9 cellular contexts compared by ENCODE assay signal in the genomic region with DNA sequence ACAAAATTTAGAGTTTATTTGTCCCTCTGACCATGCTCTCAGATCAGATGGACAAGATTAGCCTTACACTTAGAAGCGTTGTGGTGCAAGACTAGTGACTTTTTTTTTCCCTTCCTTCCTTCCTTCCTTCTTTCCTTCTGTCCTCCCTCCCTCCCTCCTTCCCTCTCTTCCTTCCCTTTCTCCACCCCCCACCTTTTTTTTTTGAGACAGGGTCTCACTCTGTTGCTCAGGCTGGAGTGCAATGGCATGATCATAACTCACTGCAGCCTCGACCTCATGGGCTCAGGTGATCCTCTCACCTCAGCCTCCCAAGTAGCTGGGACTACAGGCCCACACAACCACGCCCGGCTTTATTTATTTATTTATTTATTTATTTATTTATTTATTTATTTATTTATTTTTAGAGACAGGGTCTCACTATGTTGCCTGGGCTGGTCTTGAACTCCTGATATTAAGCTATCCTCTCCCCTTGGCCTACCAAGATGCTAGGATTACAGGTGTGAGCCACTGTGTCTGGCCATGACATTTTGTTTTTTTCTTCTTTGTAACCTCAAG. TPM values are rescaled to one million over a fixed set of nuclear protein-coding genes. Genes with fewer than 3 reads are reported as not detected.
DNase-seq lines count a peak whose midpoint lies in the region; ATAC-seq and TF ChIP-seq lines count a peak whose summit lies in the region.
"Not testable (repeated sequence)": the region's sequence is repeated elsewhere in the genome, so short reads cannot be mapped to it uniquely, and the experiment has no call there.
"Had no signal": no experiment of that assay in that cellular context is flagged by ENCODE, and none has a peak within 500 bp of the region (broad histone marks: within the 10 kb centered on the region; RNA-seq: fewer than 3 reads in every experiment).

No MANE protein-coding gene starts in this region.

- H3K9me3 Mint-ChIP-seq in CD4-positive, alpha-beta memory T cell; activated T-helper 2 cell treated with anti-CD3 and anti-CD28 coated beads, Interferon-gamma antibody, Interleukin-2, Interleukin-4, amounts not matched to agents 10 μg/mL and 5 μg/mL and 100 μg/mL, durations not matched to agents 14 hours and 24 hours and 36 hours; progenitor cell of endocrine pancreas (ENCODE audit: low read depth): not testable (repeated sequence)

- H3K36me3 ChIP-seq in CD4-positive, alpha-beta memory T cell (ENCODE audit: insufficient read depth, low read length); Peyer's patch; colonic mucosa; heart left ventricle; mesendoderm (ENCODE audit: control insufficient read depth, insufficient read depth, low read length); thymus (ENCODE audit: control insufficient read depth, insufficient read depth): not testable (repeated sequence)

- POLR2A ChIA-PET in CD4-positive, alpha-beta memory T cell (lab: Charles Lee; ENCODE audit: partially characterized antibody) = interaction anchor here (1.0 to 2.1 kb wide), 6 partner anchors 22 to 172 kb away, joined by 3 to 24 read pairs (median 4); partner anchors contain the start of genes BUD31, FAM200A, PDAP1 and ZKSCAN5

- not testable (repeated sequence) for H2BK15ac ChIP-seq in mesendoderm (replicated peaks; ENCODE audit: low read depth)

- not testable (repeated sequence) for H3K4me1 ChIP-seq in CD4-positive, alpha-beta memory T cell (ENCODE audit: insufficient read depth, low read length); Peyer's patch; colonic mucosa; mesendoderm (ENCODE audit: control insufficient read depth, low read depth, low read length); thymus (ENCODE audit: control insufficient read depth, insufficient read depth, low read length)
- peaks cover 0 to 19% (median 7%) of the 10 kb centered on the region in 12 donors for H3K4me1 ChIP-seq in heart left ventricle

- H3K23ac ChIP-seq in mesendoderm (ENCODE audit: low read length) = not testable (repeated sequence)

- H4K8ac ChIP-seq in mesendoderm (ENCODE audit: low read depth, low read length) = not testable (repeated sequence)

- not testable (repeated sequence) for DNase-seq in CD4-positive, alpha-beta memory T cell; Peyer's patch; activated T-helper 2 cell treated with anti-CD3 and anti-CD28 coated beads, Interferon-gamma antibody, Interleukin-2, Interleukin-4, amounts not matched to agents 10 μg/mL and 5 μg/mL and 100 μg/mL, durations not matched to agents 14 hours and 24 hours and 36 hours (ENCODE audit: low spot score); colonic mucosa; heart left ventricle; mesendoderm; progenitor cell of endocrine pancreas (ENCODE audit: low spot score, unreplicated experiment)

- peak overlapping the region; percentile 52 to 59 for H3K4me3 ChIP-seq in CD4-positive, alpha-beta memory T cell (ENCODE audit: low read length in 2 of 2)
- H3K4me3 ChIP-seq in Peyer's patch = peak overlapping the region; percentile 44 to 63 (median 60)
- H3K4me3 ChIP-seq in colonic mucosa = peak overlapping the region; percentile 57
- H3K4me3 ChIP-seq in heart left ventricle = peak overlapping the region; percentile 43 to 82 (median 66)
- not testable (repeated sequence) for H3K4me3 ChIP-seq in mesendoderm (ENCODE audit: low read length)
- H3K4me3 ChIP-seq in thymus (ENCODE audit: low read length) = peak overlapping the region; percentile 57

- H3K27me3 Mint-ChIP-seq in CD4-positive, alpha-beta memory T cell; activated T-helper 2 cell treated with anti-CD3 and anti-CD28 coated beads, Interferon-gamma antibody, Interleukin-2, Interleukin-4, amounts not matched to agents 10 μg/mL and 5 μg/mL and 100 μg/mL, durations not matched to agents 14 hours and 24 hours and 36 hours (ENCODE audit: low read depth): not testable (repeated sequence)
- H3K27me3 Mint-ChIP-seq in progenitor cell of endocrine pancreas = peaks cover 13% of the 10 kb centered on the region

- H3K56ac ChIP-seq in mesendoderm (ENCODE audit: low read length) = peak overlapping the region; percentile 92

- not testable (repeated sequence) for TF ChIP-seq POLR2A in Peyer's patch (IDR thresholded peaks at IDR 0.05); heart left ventricle (IDR thresholded peaks at IDR 0.05)

- H3K9me3 ChIP-seq in CD4-positive, alpha-beta memory T cell (ENCODE audit: control insufficient read depth in 1 of 2, low read length in 2 of 2); Peyer's patch; colonic mucosa; heart left ventricle; thymus (ENCODE audit: control insufficient read depth): not testable (repeated sequence)

- 55 to 63% (median 57%) methylated on average over 4 of the region's 4 CpGs for WGBS in heart left ventricle, 4 donors
- WGBS in mesendoderm (ENCODE audit: extremely low coverage, insufficient coverage, low lambda C conversion rate) = no CpG with 5 or more reads among the region's 4 CpGs
- 65% methylated on average over 4 of the region's 4 CpGs for WGBS in thymus

- peak overlapping the region in 6 of 7 donors; percentile 57 to 95 (median 89) for H3K27ac Mint-ChIP-seq in CD4-positive, alpha-beta memory T cell
- H3K27ac Mint-ChIP-seq in activated T-helper 2 cell treated with anti-CD3 and anti-CD28 coated beads, Interferon-gamma antibody, Interleukin-2, Interleukin-4, amounts not matched to agents 10 μg/mL and 5 μg/mL and 100 μg/mL, durations not matched to agents 14 hours and 24 hours and 36 hours; progenitor cell of endocrine pancreas: not testable (repeated sequence)

- not testable (repeated sequence) for H3K79me2 ChIP-seq in mesendoderm (ENCODE audit: control insufficient read depth, insufficient read depth, low read length)

- H3K9ac ChIP-seq in colonic mucosa (ENCODE audit: low read depth in 2 of 2, low read length in 2 of 2) (peak overlapping the region in 1 of 2 donors; percentile 59), mesendoderm (ENCODE audit: low read length) (peak overlapping the region; percentile 66)

- not testable (repeated sequence) for ATAC-seq in heart left ventricle

- H3K36me3 Mint-ChIP-seq in CD4-positive, alpha-beta memory T cell; activated T-helper 2 cell treated with anti-CD3 and anti-CD28 coated beads, Interferon-gamma antibody, Interleukin-2, Interleukin-4, amounts not matched to agents 10 μg/mL and 5 μg/mL and 100 μg/mL, durations not matched to agents 14 hours and 24 hours and 36 hours (ENCODE audit: low read depth); progenitor cell of endocrine pancreas (ENCODE audit: insufficient read depth): not testable (repeated sequence)

- H3K27me3 ChIP-seq in CD4-positive, alpha-beta memory T cell (ENCODE audit: insufficient read depth, low read length); Peyer's patch; colonic mucosa; heart left ventricle; mesendoderm (ENCODE audit: insufficient read depth, low read length, poor library complexity); thymus (ENCODE audit: control insufficient read depth, insufficient read depth): not testable (repeated sequence)

- intact Hi-C loops in CD4-positive, alpha-beta memory T cell (cut with micrococcal nuclease) = loop anchor here (2.0 kb wide), 1 partner anchor 36 kb away; the partner anchor contains the start of gene ZSCAN25
- intact Hi-C loops in activated T-helper 2 cell treated with anti-CD3 and anti-CD28 coated beads, Interferon-gamma antibody, Interleukin-2, Interleukin-4, amounts not matched to agents 10 μg/mL and 5 μg/mL and 100 μg/mL, durations not matched to agents 14 hours and 24 hours and 36 hours (cut with micrococcal nuclease); colonic mucosa (cut with DNase I); heart left ventricle (cut with DNase I): not testable (repeated sequence)

- not testable (repeated sequence) for H2BK120ac ChIP-seq in mesendoderm (ENCODE audit: low read depth, low read length)

- not testable (repeated sequence) for H2AK5ac ChIP-seq in mesendoderm (ENCODE audit: low read length)

- not testable (repeated sequence) for H4K5ac ChIP-seq in mesendoderm (ENCODE audit: low read length)

- peak overlapping the region; percentile 85 to 96 (median 92) for H3K4me3 Mint-ChIP-seq in CD4-positive, alpha-beta memory T cell
- H3K4me3 Mint-ChIP-seq in activated T-helper 2 cell treated with anti-CD3 and anti-CD28 coated beads, Interferon-gamma antibody, Interleukin-2, Interleukin-4, amounts not matched to agents 10 μg/mL and 5 μg/mL and 100 μg/mL, durations not matched to agents 14 hours and 24 hours and 36 hours (ENCODE audit: low read depth) = peak overlapping the region; percentile 78
- peak overlapping the region; percentile 76 for H3K4me3 Mint-ChIP-seq in progenitor cell of endocrine pancreas (ENCODE audit: low read depth)

- peak overlapping the region; percentile 78 for H3K4me2 ChIP-seq in mesendoderm (ENCODE audit: low read length)

- H3K79me1 ChIP-seq in mesendoderm (ENCODE audit: low read length) = not testable (repeated sequence)

- not testable (repeated sequence) for TF ChIP-seq CTCF in Peyer's patch (IDR thresholded peaks at IDR 0.05); colonic mucosa (IDR thresholded peaks at IDR 0.05); heart left ventricle (IDR thresholded peaks at IDR 0.05); progenitor cell of endocrine pancreas (IDR thresholded peaks at IDR 0.05; ENCODE audit: unreplicated experiment)

- not testable (repeated sequence) for H3K18ac ChIP-seq in mesendoderm (ENCODE audit: low read length)

- H3K27ac ChIP-seq in CD4-positive, alpha-beta memory T cell (ENCODE audit: low read depth, low read length) = peak overlapping the region; percentile 23
- not testable (repeated sequence) for H3K27ac ChIP-seq in Peyer's patch; colonic mucosa; mesendoderm (ENCODE audit: low read depth, low read length); thymus (ENCODE audit: low read depth)
- H3K27ac ChIP-seq in heart left ventricle = peak overlapping the region in 3 of 12 donors; percentile 49 to 61 (median 59)

- CTCF ChIA-PET in CD4-positive, alpha-beta memory T cell (lab: Charles Lee; ENCODE audit: partially characterized antibody) = interaction anchor here (0.6 to 1.6 kb wide), 6 partner anchors 21 to 1011 kb away, joined by 3 to 5 read pairs (median 3); no protein-coding TSS in a partner anchor

- H3K4ac ChIP-seq in mesendoderm (ENCODE audit: low read depth, low read length) = not testable (repeated sequence)

- H2BK5ac ChIP-seq in mesendoderm (ENCODE audit: low read length) = not testable (repeated sequence)

- peaks cover 9 to 20% (median 13%) of the 10 kb centered on the region in 4 donors for H3K4me1 Mint-ChIP-seq in CD4-positive, alpha-beta memory T cell
- H3K4me1 Mint-ChIP-seq in activated T-helper 2 cell treated with anti-CD3 and anti-CD28 coated beads, Interferon-gamma antibody, Interleukin-2, Interleukin-4, amounts not matched to agents 10 μg/mL and 5 μg/mL and 100 μg/mL, durations not matched to agents 14 hours and 24 hours and 36 hours (ENCODE audit: low read depth) = peaks cover 13% of the 10 kb centered on the region
- not testable (repeated sequence) for H3K4me1 Mint-ChIP-seq in progenitor cell of endocrine pancreas (ENCODE audit: low read depth)

RNA-seq across cellular contexts. Expression of gene TMEM225B, which starts 17.2 kb away (rescaled TPM):
- 1 to 10 TPM; 1.0 to 1.1 TPM for total RNA-seq in CD4-positive, alpha-beta memory T cell
- polyA plus RNA-seq in CD4-positive, alpha-beta memory T cell = under 1 TPM; 0.61 to 0.98 TPM
- total RNA-seq in Peyer's patch (not detected), colonic mucosa (under 1 TPM in 1 of 2 donors, not detected in 1; 0.74 TPM), heart left ventricle (under 1 TPM in 4 of 9 donors, not detected in 5; 0.29 to 0.52 (median 0.51) TPM), progenitor cell of endocrine pancreas (0.91 and 1.4 TPM in 2 replicates)
- 1.3 and 1.9 TPM in 2 replicates for total RNA-seq in activated T-helper 2 cell treated with anti-CD3 and anti-CD28 coated beads, Interferon-gamma antibody, Interleukin-2, Interleukin-4, amounts not matched to agents 10 μg/mL and 5 μg/mL and 100 μg/mL, durations not matched to agents 14 hours and 24 hours and 36 hours
- polyA plus RNA-seq in heart left ventricle (under 1 TPM in 1 of 2 donors, not detected in 1; 0.10 TPM), thymus (2.8 TPM)
- 0.04 TPM for polyA plus RNA-seq in mesendoderm (2013, experiment 1 of 2)
- not detected for polyA plus RNA-seq in mesendoderm (2013, experiment 2 of 2)
- total RNA-seq: Right ventricle myocardium inferior had no signal

RNA-seq across cellular contexts. Expression of gene ZNF655, which starts 22.4 kb away (rescaled TPM):
- total RNA-seq in CD4-positive, alpha-beta memory T cell = 100 to 1,000 TPM; 137 to 150 TPM
- 10 to 100 TPM; 66.8 to 74.0 TPM for polyA plus RNA-seq in CD4-positive, alpha-beta memory T cell
- total RNA-seq in Peyer's patch (100 to 1,000 TPM; 111 to 169 (median 139) TPM), colonic mucosa (10 to 100 TPM; 41.8 to 50.7 TPM), heart left ventricle (10 to 100 TPM; 26.8 to 48.0 (median 32.8) TPM), progenitor cell of endocrine pancreas (70.9 and 72.6 TPM in 2 replicates)
- total RNA-seq in activated T-helper 2 cell treated with anti-CD3 and anti-CD28 coated beads, Interferon-gamma antibody, Interleukin-2, Interleukin-4, amounts not matched to agents 10 μg/mL and 5 μg/mL and 100 μg/mL, durations not matched to agents 14 hours and 24 hours and 36 hours = 68.3 and 72.8 TPM in 2 replicates
- polyA plus RNA-seq in heart left ventricle (10 to 100 TPM; 28.8 to 36.1 TPM), thymus (117 TPM)
- polyA plus RNA-seq in mesendoderm (2013, experiment 1 of 2) = 34.9 TPM
- polyA plus RNA-seq in mesendoderm (2013, experiment 2 of 2) = 35.4 TPM

RNA-seq across cellular contexts. Expression of gene FAM200A, which starts 28.9 kb away (rescaled TPM):
- 10 to 100 TPM; 12.9 to 13.0 TPM for total RNA-seq in CD4-positive, alpha-beta memory T cell
- polyA plus RNA-seq in CD4-positive, alpha-beta memory T cell = 1 to 10 TPM; 1.6 to 5.9 TPM
- total RNA-seq in Peyer's patch = 1 to 10 TPM; 2.2 to 4.2 (median 2.6) TPM
- total RNA-seq in activated T-helper 2 cell treated with anti-CD3 and anti-CD28 coated beads, Interferon-gamma antibody, Interleukin-2, Interleukin-4, amounts not matched to agents 10 μg/mL and 5 μg/mL and 100 μg/mL, durations not matched to agents 14 hours and 24 hours and 36 hours = 5.2 and 5.6 TPM in 2 replicates
- total RNA-seq in colonic mucosa = 1 to 10 TPM; 4.1 to 5.0 TPM
- total RNA-seq in heart left ventricle = 1 to 10 TPM; 4.7 to 7.1 (median 5.3) TPM
- 1 to 10 TPM; 5.8 to 6.6 TPM for polyA plus RNA-seq in heart left ventricle
- 3.8 TPM for polyA plus RNA-seq in mesendoderm (2013, experiment 1 of 2)
- 3.8 TPM for polyA plus RNA-seq in mesendoderm (2013, experiment 2 of 2)
- total RNA-seq in progenitor cell of endocrine pancreas = 12.5 and 12.9 TPM in 2 replicates
- 11.2 TPM for polyA plus RNA-seq in thymus

RNA-seq across cellular contexts. Expression of gene ZSCAN25, which starts 35.9 kb away (rescaled TPM):
- 10 to 100 TPM; 40.4 to 43.1 TPM for total RNA-seq in CD4-positive, alpha-beta memory T cell
- 10 to 100 TPM; 10.2 to 18.3 TPM for polyA plus RNA-seq in CD4-positive, alpha-beta memory T cell
- 10 to 100 TPM; 20.0 to 36.4 (median 31.9) TPM for total RNA-seq in Peyer's patch
- 31.2 and 31.7 TPM in 2 replicates for total RNA-seq in activated T-helper 2 cell treated with anti-CD3 and anti-CD28 coated beads, Interferon-gamma antibody, Interleukin-2, Interleukin-4, amounts not matched to agents 10 μg/mL and 5 μg/mL and 100 μg/mL, durations not matched to agents 14 hours and 24 hours and 36 hours
- total RNA-seq in colonic mucosa = 10 to 100 TPM; 10.4 to 20.2 TPM
- 10 to 100 TPM in 4 of 9 donors, 1 to 10 TPM in 5; 5.6 to 12.0 (median 8.3) TPM for total RNA-seq in heart left ventricle
- polyA plus RNA-seq in heart left ventricle = 1 to 10 TPM; 3.4 to 4.0 TPM
- 8.0 TPM for polyA plus RNA-seq in mesendoderm (2013, experiment 1 of 2)
- polyA plus RNA-seq in mesendoderm (2013, experiment 2 of 2) = 8.3 TPM
- 26.4 and 27.9 TPM in 2 replicates for total RNA-seq in progenitor cell of endocrine pancreas
- polyA plus RNA-seq in thymus = 9.8 TPM
